Comparison of ENCODE assay signal across 20 cellular contexts in the genomic region with DNA sequence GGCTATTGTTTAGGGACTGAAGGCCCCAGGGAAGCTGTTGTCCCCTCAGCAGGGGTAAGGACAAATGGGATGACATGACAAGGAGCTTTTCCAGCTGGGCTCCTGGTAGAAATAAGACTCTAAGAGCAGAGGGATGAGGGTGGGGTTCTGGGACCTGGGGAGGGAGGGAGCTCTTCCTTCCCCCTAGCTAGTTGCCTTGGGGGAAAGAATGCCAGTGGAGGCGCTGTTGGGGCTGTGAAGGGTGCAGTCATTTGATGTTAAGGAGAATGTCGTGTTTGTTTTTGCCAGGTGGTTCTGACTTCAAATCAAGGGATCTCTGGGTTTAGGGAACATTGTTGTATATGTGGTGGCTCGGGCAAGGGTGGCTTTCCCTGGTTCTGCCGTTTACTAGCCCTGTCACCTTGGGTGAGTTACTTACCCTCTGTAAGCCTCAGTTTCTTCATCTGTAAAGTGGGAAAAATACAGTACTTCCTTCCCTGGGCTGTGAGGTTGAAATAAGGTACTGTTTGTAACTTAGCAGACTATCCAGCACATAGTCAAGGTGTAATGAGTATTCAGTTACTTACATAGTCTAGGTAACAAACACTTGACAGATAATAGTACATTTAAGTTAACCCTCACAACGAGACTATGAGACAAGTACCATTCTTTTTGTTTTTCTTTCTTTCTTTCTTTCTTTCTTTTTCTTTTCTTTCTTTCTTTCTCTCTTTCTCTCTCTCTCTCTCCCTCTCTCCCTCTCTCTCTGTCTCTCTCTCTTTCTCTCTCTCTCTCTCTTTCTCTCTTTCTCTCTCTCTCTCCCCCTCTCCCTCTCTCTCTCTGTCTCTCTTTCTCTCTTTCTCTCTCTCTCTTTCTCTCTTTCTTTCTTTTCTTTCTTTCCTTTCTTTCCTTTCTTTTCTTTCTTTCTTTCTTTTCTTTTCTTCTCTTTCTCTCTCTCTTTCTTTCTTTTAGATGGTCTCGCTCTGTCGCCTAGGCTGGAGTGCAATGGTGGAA. TPM values are rescaled to one million over a fixed set of nuclear protein-coding genes. Genes with fewer than 3 reads are reported as not detected.
DNase-seq lines count a peak whose midpoint lies in the region; ATAC-seq and TF ChIP-seq lines count a peak whose summit lies in the region.
"Had no signal": no experiment of that assay in that cellular context is flagged by ENCODE, and none has a peak within 500 bp of the region (broad histone marks: within the 10 kb centered on the region; RNA-seq: fewer than 3 reads in every experiment).

No MANE protein-coding gene starts in this region.

- H3K27me3 ChIP-seq in Caco-2 (replicated peaks; ENCODE audit: control insufficient read depth, insufficient read depth, low read length), result no peaks in the 10 kb centered on the region
- no peaks in the 10 kb centered on the region for H3K27me3 ChIP-seq in HCT116 (ENCODE audit: insufficient read depth, low read length)
- H3K27me3 ChIP-seq in CD4-positive, alpha-beta T cell (ENCODE audit: control insufficient read depth, insufficient read depth, low read length), result no peaks in the 10 kb centered on the region
- no peaks in the 10 kb centered on the region for H3K27me3 ChIP-seq in Peyer's patch

- H3K27ac Mint-ChIP-seq in Caco-2 (ENCODE audit: unreplicated experiment), result peak overlapping the region; percentile 20
- H3K27ac Mint-ChIP-seq in CD4-positive, alpha-beta T cell, result no peak overlapping the region
- H3K27ac Mint-ChIP-seq: activated CD8-positive, alpha-beta memory T cell treated with anti-CD3 and anti-CD28 coated beads, Interleukin-2, amount 10 ng/mL, durations not matched to agents 7 days and 5 days; activated T-helper 2 cell treated with anti-CD3 and anti-CD28 coated beads, Interferon-gamma antibody, Interleukin-2, Interleukin-4, amounts not matched to agents 10 μg/mL and 5 μg/mL and 100 μg/mL, durations not matched to agents 14 hours and 24 hours and 36 hours had no signal

- peaks cover 87% of the 10 kb centered on the region for H3K79me2 ChIP-seq in HCT116 (ENCODE audit: insufficient read depth, low read length)

- H3K9me2 ChIP-seq in HCT116 (ENCODE audit: insufficient read depth), result no peaks in the 10 kb centered on the region

- H3K9me3 ChIP-seq in Caco-2, result no peaks in the 10 kb centered on the region
- H3K9me3 ChIP-seq in HCT116 (ENCODE audit: control insufficient read depth in 1 of 2, insufficient read depth in 1 of 2, low read depth in 1 of 2, low read length in 2 of 2), result no peaks in the 10 kb centered on the region
- no peaks in the 10 kb centered on the region for H3K9me3 ChIP-seq in CD4-positive, alpha-beta T cell (ENCODE audit: control insufficient read depth, low read length)
- H3K9me3 ChIP-seq in Peyer's patch, result no peaks in the 10 kb centered on the region

- no peak for TF ChIP-seq POLR2A in HCT116 (IDR thresholded peaks at IDR 0.05; ENCODE audit: borderline replicate concordance, extremely low read depth, insufficient read depth, insufficient read length)
- no peak for TF ChIP-seq POLR2A in Peyer's patch (IDR thresholded peaks at IDR 0.05)

- TF ChIP-seq CTCF in Caco-2 (IDR thresholded peaks at IDR 0.05; ENCODE audit: insufficient read depth in 1 of 2, low read depth in 1 of 2, low read length in 1 of 2, severe bottlenecking in 1 of 2, unreplicated experiment in 1 of 2), result peak in 1 of 2 experiments; percentile 6
- TF ChIP-seq CTCF in HCT116 (IDR thresholded peaks at IDR 0.05 in 2 of 3, conservative IDR thresholded peaks at IDR 0.05 in 1 of 3; ENCODE audit: borderline replicate concordance in 1 of 3, insufficient read depth in 1 of 3, low read depth in 2 of 3, low read length in 2 of 3), result peak; percentile 3 to 39 (median 22); a peak in 3 of 6 replicates
- peak; percentile 11 for TF ChIP-seq CTCF in astrocyte of the cerebellum (IDR thresholded peaks at IDR 0.05; ENCODE audit: low read depth, low read length, missing control alignments)
- TF ChIP-seq CTCF in CD4-positive, alpha-beta T cell (IDR thresholded peaks at IDR 0.05), result no peak
- no peak for TF ChIP-seq CTCF in Peyer's patch (IDR thresholded peaks at IDR 0.05)

- no peak overlapping the region for H3K9ac ChIP-seq in HCT116 (ENCODE audit: low read length)

- H3K36me3 Mint-ChIP-seq in Caco-2 (ENCODE audit: insufficient read depth, unreplicated experiment), result peaks cover 65% of the 10 kb centered on the region
- no peaks in the 10 kb centered on the region for H3K36me3 Mint-ChIP-seq in CD4-positive, alpha-beta T cell (ENCODE audit: low read depth)
- H3K36me3 Mint-ChIP-seq: activated CD8-positive, alpha-beta memory T cell treated with anti-CD3 and anti-CD28 coated beads, Interleukin-2, amount 10 ng/mL, durations not matched to agents 7 days and 5 days had no signal

- TF ChIP-seq RAD21 in HCT116 (IDR thresholded peaks at IDR 0.05; ENCODE audit: low read depth), result no peak

- H2AFZ ChIP-seq in HCT116 (ENCODE audit: low read depth, low read length, poor library complexity, severe bottlenecking), result no peak overlapping the region

- intact Hi-C loops in Caco-2 (cut with micrococcal nuclease; ENCODE audit: unreplicated experiment), result no loop called here
- intact Hi-C loops in HCT116 (cut with micrococcal nuclease), result no loop called here
- intact Hi-C loops in CD4-positive, alpha-beta T cell (cut with DNase I, micrococcal nuclease), result no loop called here

- no peak overlapping the region for H3K4me2 ChIP-seq in HCT116 (ENCODE audit: low read length)

- peaks cover 13% of the 10 kb centered on the region; the same call in 1 of the 2 replicates for H4K20me1 ChIP-seq in HCT116 (ENCODE audit: insufficient read depth)

- BruUV-seq in Caco-2 (replicated peaks; lab: Mats Ljungman, UMichigan) (no TSS peak), HCT116 (replicated peaks; lab: Mats Ljungman, UMichigan) (no TSS peak)

- CTCF ChIA-PET in Caco-2 (lab: Charles Lee), result interaction anchor here (0.7 kb wide), 1 partner anchor 119 kb away, joined by 3 read pairs; no protein-coding TSS in a partner anchor
- CTCF ChIA-PET in HCT116 (lab: Charles Lee), result no interaction called here
- CTCF ChIA-PET in CD4-positive, alpha-beta T cell (lab: Charles Lee), result no interaction called here

- H3K4me1 Mint-ChIP-seq in Caco-2 (ENCODE audit: low read depth, unreplicated experiment), result peaks cover 60% of the 10 kb centered on the region
- H3K4me1 Mint-ChIP-seq in CD4-positive, alpha-beta T cell (ENCODE audit: low read depth), result no peaks in the 10 kb centered on the region
- H3K4me1 Mint-ChIP-seq: activated CD8-positive, alpha-beta memory T cell treated with anti-CD3 and anti-CD28 coated beads, Interleukin-2, amount 10 ng/mL, durations not matched to agents 7 days and 5 days had no signal

- RAD21 ChIA-PET in HCT116 (lab: Charles Lee; ENCODE audit: low non-redundant PET in 1 of 2, low total read pairs in 2 of 2, uncharacterized antibody in 2 of 2, unreplicated experiment in 2 of 2), result no interaction called here

- no peak overlapping the region for H3K4me3 Mint-ChIP-seq in Caco-2 (ENCODE audit: unreplicated experiment)
- no peak overlapping the region for H3K4me3 Mint-ChIP-seq in CD4-positive, alpha-beta T cell
- H3K4me3 Mint-ChIP-seq: activated CD8-positive, alpha-beta memory T cell treated with anti-CD3 and anti-CD28 coated beads, Interleukin-2, amount 10 ng/mL, durations not matched to agents 7 days and 5 days had no signal

- peaks cover 1% of the 10 kb centered on the region; the same call in 1 of the 2 replicates for H3K36me3 ChIP-seq in Caco-2 (ENCODE audit: control insufficient read depth, insufficient read depth, low read length)
- H3K36me3 ChIP-seq in HCT116 (ENCODE audit: control insufficient read depth in 1 of 2, insufficient read depth in 2 of 2, low read length in 2 of 2), result no peaks in the 10 kb centered on the region
- H3K36me3 ChIP-seq in Peyer's patch, result no peaks in the 10 kb centered on the region

- no peaks in the 10 kb centered on the region for H3K27me3 Mint-ChIP-seq in Caco-2 (ENCODE audit: insufficient read depth, unreplicated experiment)
- peaks cover 3% of the 10 kb centered on the region for H3K27me3 Mint-ChIP-seq in CD4-positive, alpha-beta T cell
- H3K27me3 Mint-ChIP-seq: activated CD8-positive, alpha-beta memory T cell treated with anti-CD3 and anti-CD28 coated beads, Interleukin-2, amount 10 ng/mL, durations not matched to agents 7 days and 5 days had no signal

- POLR2A ChIA-PET in Caco-2 (lab: Charles Lee), result no interaction called here
- POLR2A ChIA-PET in HCT116 (lab: Charles Lee), result no interaction called here
- POLR2A ChIA-PET in CD4-positive, alpha-beta T cell (lab: Charles Lee), result no interaction called here

- H3K9me3 Mint-ChIP-seq in Caco-2 (ENCODE audit: unreplicated experiment), result no peaks in the 10 kb centered on the region
- no peaks in the 10 kb centered on the region for H3K9me3 Mint-ChIP-seq in CD4-positive, alpha-beta T cell
- H3K9me3 Mint-ChIP-seq: activated T-helper 2 cell treated with anti-CD3 and anti-CD28 coated beads, Interferon-gamma antibody, Interleukin-2, Interleukin-4, amounts not matched to agents 10 μg/mL and 5 μg/mL and 100 μg/mL, durations not matched to agents 14 hours and 24 hours and 36 hours had no signal

- DNase-seq in Caco-2 (no peak), HCT116 (ENCODE audit: low read depth, low spot score) (no peak), astrocyte of the cerebellum (ENCODE audit: low read depth) (no peak), kidney tubule cell (ENCODE audit: low spot score) (peak; percentile 28), Peyer's patch (no peak), NCI-H1417 treated with DMSO at 0.1 percent for 48 hours (lab: John Stamatoyannopoulos, UW) (no peak)
- no peak for DNase-seq in CD4-positive, alpha-beta T cell
- DNase-seq: activated CD8-positive, alpha-beta memory T cell treated with anti-CD3 and anti-CD28 coated beads, Interleukin-2, amount 10 ng/mL, durations not matched to agents 7 days and 5 days; effector CD4-positive, alpha-beta T cell; kidney glomerular epithelial cell; midbrain; MV-4-11; NCI-H2081; NCI-H524; substantia nigra; T1000 had no signal

- ATAC-seq in HCT116, result peak; percentile 53
- ATAC-seq in CD4-positive, alpha-beta T cell (ENCODE audit: poor library complexity), result no peak
- no peak for ATAC-seq in HG02981 (IDR thresholded peaks at IDR 0.05; ENCODE audit: unreplicated experiment)
- ATAC-seq: activated CD8-positive, alpha-beta memory T cell treated with anti-CD3 and anti-CD28 coated beads, Interleukin-2, amount 10 ng/mL, durations not matched to agents 7 days and 5 days; SK-N-SH treated with all-trans-retinoic acid at 6 μM for 48 hours had no signal

- in situ Hi-C loops in astrocyte of the cerebellum (cut with HindIII; ENCODE audit: low sequenced_read_pairs), result loop anchor here (5.0 kb wide), 1 partner anchor 43 kb away; no protein-coding TSS in a partner anchor

- peaks cover 44% of the 10 kb centered on the region for H3K4me1 ChIP-seq in Caco-2
- peaks cover 18 to 40% of the 10 kb centered on the region in 2 experiments for H3K4me1 ChIP-seq in HCT116 (ENCODE audit: control insufficient read depth in 1 of 2, insufficient read depth in 2 of 2, low read length in 2 of 2)
- peaks cover 0 to 8% (median 0%) of the 10 kb centered on the region in 4 donors for H3K4me1 ChIP-seq in Peyer's patch

- H3K4me3 ChIP-seq in Caco-2 (ENCODE audit: low read depth, low read length), result no peak overlapping the region
- no peak overlapping the region for H3K4me3 ChIP-seq in HCT116 (replicated peaks in 1 of 2; ENCODE audit: low read depth in 1 of 2, low read length in 2 of 2)
- H3K4me3 ChIP-seq in astrocyte of the cerebellum (ENCODE audit: low read depth, low read length), result no peak overlapping the region
- no peak overlapping the region for H3K4me3 ChIP-seq in Peyer's patch

- H3K27ac ChIP-seq in HCT116 (ENCODE audit: low read depth, low read length), result no peak overlapping the region
- no peak overlapping the region for H3K27ac ChIP-seq in CD4-positive, alpha-beta T cell (ENCODE audit: low read depth, low read length)
- H3K27ac ChIP-seq in Peyer's patch, result no peak overlapping the region
- H3K27ac ChIP-seq: HL-60 had no signal

RNA-seq across cellular contexts. Expression of a gene that starts 48.0 kb away (rescaled TPM):
- total RNA-seq in Caco-2 (2022) (108 and 109 TPM in 2 replicates), HCT116 (2021; ENCODE audit: unreplicated experiment) (52.6 TPM), Peyer's patch (10 to 100 TPM; 47.0 to 63.2 (median 52.8) TPM)
- 38.6 and 39.3 TPM in 2 replicates for polyA plus RNA-seq in HCT116 (2012)
- total RNA-seq in CD4-positive, alpha-beta T cell, result 1 to 10 TPM; 1.0 to 1.3 TPM

Comparison
In these comparisons a context has a peak if more than half of its experiments do, and no peak if none do; other contexts are left out.
1. CTCF ChIP-seq: peak in HCT116 (3 of 3) and astrocyte of the cerebellum (single experiment); none in CD4-positive, alpha-beta T cell (single experiment) and Peyer's patch (0 of 6).
2. RNA of a gene that starts 48.0 kb away (total RNA-seq): 108 to 109 TPM in Caco-2, 47.0 to 63.2 TPM in Peyer's patch and 52.6 TPM in HCT116 (single experiment); 1.0 to 1.3 TPM in CD4-positive, alpha-beta T cell; every median in the first group is over 10 times any median in the second.